Comparison of ENCODE assay signal across 25 cellular contexts in the genomic region with DNA sequence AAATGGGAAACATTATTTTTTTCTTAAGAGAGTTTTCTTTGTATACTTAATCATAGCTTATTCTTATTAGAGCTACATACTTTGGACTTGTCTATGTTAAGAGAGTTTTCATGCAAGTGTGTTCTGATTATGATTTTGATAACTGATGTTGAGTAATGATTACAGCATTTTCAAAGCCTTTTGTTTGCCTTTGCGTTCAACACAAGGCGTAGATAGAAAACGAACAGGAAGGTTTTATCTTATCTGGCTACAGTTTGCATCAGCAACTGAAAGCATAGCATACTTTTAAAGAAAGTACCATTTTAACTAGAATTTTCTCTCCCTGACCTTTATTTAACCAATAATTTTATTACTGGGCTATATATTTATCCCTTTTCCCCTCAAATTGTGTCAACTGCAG. TPM values are rescaled to one million over a fixed set of nuclear protein-coding genes. Genes with fewer than 3 reads are reported as not detected.
"Had no signal": no experiment of that assay in that cellular context is flagged by ENCODE, and none has a peak within 500 bp of the region (broad histone marks: within the 10 kb centered on the region; RNA-seq: fewer than 3 reads in every experiment).

No MANE protein-coding gene starts in this region.

- H3K27ac Mint-ChIP-seq: effector memory CD8-positive, alpha-beta T cell; natural killer cell; progenitor cell of endocrine pancreas; stimulated activated effector memory CD8-positive, alpha-beta T cell treated with anti-CD3 and anti-CD28 coated beads, Interleukin-12 subunit alpha, Interleukin-12 subunit beta, amount 100 ng/mL, for 72 hours had no signal

- H3K4me1 ChIP-seq: esophagus squamous epithelium, lower lobe of right lung, parathyroid adenoma, stomach, thyroid gland, vagina had no signal

- H3K9ac ChIP-seq: parathyroid adenoma had no signal

- H3K4me1 Mint-ChIP-seq: natural killer cell; stimulated activated effector memory CD8-positive, alpha-beta T cell treated with anti-CD3 and anti-CD28 coated beads, Interleukin-12 subunit alpha, Interleukin-12 subunit beta, amount 100 ng/mL, for 72 hours had no signal

- H3K27me3 ChIP-seq: esophagus squamous epithelium, gastrocnemius medialis, right atrium auricular region, stomach, thyroid gland, vagina had no signal

- H3K36me3 ChIP-seq: esophagus squamous epithelium, gastrocnemius medialis, lower lobe of right lung, right atrium auricular region, stomach, thyroid gland, vagina had no signal

- H3K36me3 Mint-ChIP-seq: natural killer cell; stimulated activated effector memory CD8-positive, alpha-beta T cell treated with anti-CD3 and anti-CD28 coated beads, Interleukin-12 subunit alpha, Interleukin-12 subunit beta, amount 100 ng/mL, for 72 hours had no signal

- H3K27ac ChIP-seq: esophagus squamous epithelium, gastrocnemius medialis, lower lobe of right lung, parathyroid adenoma, stomach, thyroid gland, vagina had no signal

- ATAC-seq: effector memory CD8-positive, alpha-beta T cell; gastrocnemius medialis; lower lobe of right lung; natural killer cell; sciatic nerve; stimulated activated effector memory CD8-positive, alpha-beta T cell treated with anti-CD3 and anti-CD28 coated beads, Interleukin-12 subunit alpha, Interleukin-12 subunit beta, amount 100 ng/mL, for 72 hours had no signal

- H3K4me3 ChIP-seq: esophagus squamous epithelium, gastrocnemius medialis, lower lobe of right lung, right atrium auricular region, stomach, thyroid gland, vagina had no signal

- H3K79me2 ChIP-seq: parathyroid adenoma had no signal

- H3K4me3 Mint-ChIP-seq: effector memory CD8-positive, alpha-beta T cell; natural killer cell; stimulated activated effector memory CD8-positive, alpha-beta T cell treated with anti-CD3 and anti-CD28 coated beads, Interleukin-12 subunit alpha, Interleukin-12 subunit beta, amount 100 ng/mL, for 72 hours had no signal

- DNase-seq: cortex of kidney; effector memory CD8-positive, alpha-beta T cell; erythroblast; esophagus squamous epithelium; foreskin fibroblast; gastrocnemius medialis; left ventricle myocardium superior; lower lobe of right lung; natural killer cell; stimulated activated CD4-positive, alpha-beta T cell treated with anti-CD3 and anti-CD28 coated beads, Interleukin-2, amount 100 ng/mL, for 24 hours; stimulated activated CD4-positive, alpha-beta T cell treated with anti-CD3 and anti-CD28 coated beads, Interleukin-4, amount 100 ng/mL, for 24 hours; stimulated activated naive CD4-positive, alpha-beta T cell treated with Interleukin-2 at 50 U/mL for 16 hours; stomach; thyroid gland; trophoblast cell had no signal

- H3K9me3 Mint-ChIP-seq: effector memory CD8-positive, alpha-beta T cell; natural killer cell; stimulated activated effector memory CD8-positive, alpha-beta T cell treated with anti-CD3 and anti-CD28 coated beads, Interleukin-12 subunit alpha, Interleukin-12 subunit beta, amount 100 ng/mL, for 72 hours had no signal

- H3K27me3 Mint-ChIP-seq: progenitor cell of endocrine pancreas had no signal

- H3K9me3 ChIP-seq: esophagus squamous epithelium, gastrocnemius medialis, lower lobe of right lung, right atrium auricular region, stomach, thyroid gland, vagina had no signal

RNA-seq across cellular contexts. Expression of gene HPGDS, which starts 57.6 kb away (rescaled TPM):
- total RNA-seq: dermis microvascular lymphatic vessel endothelial cell, mononuclear cell, progenitor cell of endocrine pancreas had no signal
- polyA plus RNA-seq: keratinocyte, neural cell had no signal
